Comparison of ENCODE assay signal across 1 cellular context in genomic region chr1:202553560-202554038, GRCh38.
TF ChIP-seq lines count a peak whose summit lies in the region.

No MANE protein-coding gene starts in this region.

TF ChIP-seq in K562, 482 proteins besides CTCF, POLR2A, EP300 and RAD21 (continued from another document and continues in another):
- no peak for TF ChIP-seq ZNF398 (CRISPR knock-in tag; IDR thresholded peaks at IDR 0.05)
- peak; percentile 83; the same call in 1 of the 2 replicates for TF ChIP-seq ARID3A (IDR thresholded peaks at IDR 0.05; ENCODE audit: borderline replicate concordance, low read depth, low read length)
- TF ChIP-seq SMARCA4 (IDR thresholded peaks at IDR 0.05): peak; percentile 99
- no peak for TF ChIP-seq SP2 (IDR thresholded peaks at IDR 0.05; ENCODE audit: extremely low read depth, low read depth, low read length, poor library complexity, severe bottlenecking)
- TF ChIP-seq NFE2L1 (tag; IDR thresholded peaks at IDR 0.05; ENCODE audit: borderline replicate concordance, low read depth): no peak
- no peak for TF ChIP-seq KDM4B (IDR thresholded peaks at IDR 0.05; ENCODE audit: borderline replicate concordance in 2 of 2, low read depth in 1 of 2)
- no peak for TF ChIP-seq NFATC3 (IDR thresholded peaks at IDR 0.05)
- TF ChIP-seq NR2C1 (IDR thresholded peaks at IDR 0.05): peak; percentile 68
- peak; percentile 64; the same call in 1 of the 2 replicates for TF ChIP-seq NR2C1 (tag; IDR thresholded peaks at IDR 0.05)
- no peak for TF ChIP-seq TCF15 (CRISPR knock-in tag; IDR thresholded peaks at IDR 0.05)
- TF ChIP-seq ZNF347 (CRISPR knock-in tag; IDR thresholded peaks at IDR 0.05; ENCODE audit: low read depth): no peak
- TF ChIP-seq MTA1 (IDR thresholded peaks at IDR 0.05; ENCODE audit: borderline replicate concordance): peak; percentile 92
- TF ChIP-seq ZNF384 (IDR thresholded peaks at IDR 0.05; ENCODE audit: low read depth, low read length): no peak
- TF ChIP-seq ZNF217 (CRISPR knock-in tag; IDR thresholded peaks at IDR 0.05): no peak
- TF ChIP-seq FOXO4 (CRISPR knock-in tag; IDR thresholded peaks at IDR 0.05): no peak
- TF ChIP-seq HNRNPH1 (optimal IDR thresholded peaks at IDR 0.05; ENCODE audit: low read depth, low read length): no peak
- no peak for TF ChIP-seq ZKSCAN1 (IDR thresholded peaks at IDR 0.05; ENCODE audit: low read depth, low read length)
- TF ChIP-seq BHLHE40 (IDR thresholded peaks at IDR 0.05; ENCODE audit: low read length): 0 out of 2 replicates have a peak, but pooled peaks have one; percentile 8
- peak; percentile 86 for TF ChIP-seq LCOR (CRISPR knock-in tag; IDR thresholded peaks at IDR 0.05)
- peak; percentile 79 for TF ChIP-seq MAFF (IDR thresholded peaks at IDR 0.05; ENCODE audit: low read length)
- TF ChIP-seq ZNF121 (CRISPR knock-in tag; conservative IDR thresholded peaks at IDR 0.05): no peak
- TF ChIP-seq ZNF133 (CRISPR knock-in tag; IDR thresholded peaks at IDR 0.05): no peak
- TF ChIP-seq CREBBP (IDR thresholded peaks at IDR 0.05; ENCODE audit: low read depth, low read length): no peak
- TF ChIP-seq HMGN3 (IDR thresholded peaks at IDR 0.05; ENCODE audit: borderline replicate concordance, extremely low read depth, insufficient read length, low read depth, low read length): peak; percentile 37
- no peak for TF ChIP-seq ATF6 (CRISPR knock-in tag; IDR thresholded peaks at IDR 0.05)
- TF ChIP-seq KHSRP (IDR thresholded peaks at IDR 0.05): peak; percentile 74
- TF ChIP-seq ZNF740 (CRISPR knock-in tag; IDR thresholded peaks at IDR 0.05): no peak
- TF ChIP-seq ZNF740 (tag; IDR thresholded peaks at IDR 0.05): no peak
- TF ChIP-seq GABPB1 (CRISPR knock-in tag; IDR thresholded peaks at IDR 0.05): peak; percentile 87
- TF ChIP-seq IRF2 (CRISPR knock-in tag; IDR thresholded peaks at IDR 0.05): no peak
- TF ChIP-seq MAX (CRISPR knock-in tag; IDR thresholded peaks at IDR 0.05): no peak
- no peak for TF ChIP-seq PHB (CRISPR knock-in tag; IDR thresholded peaks at IDR 0.05)
- peak; percentile 71 for TF ChIP-seq FOSL1 (tag; conservative IDR thresholded peaks at IDR 0.05)
- no peak for TF ChIP-seq IRF9 (tag; IDR thresholded peaks at IDR 0.05)
- TF ChIP-seq HMBOX1 (IDR thresholded peaks at IDR 0.05): peak; percentile 100
- no peak for TF ChIP-seq E2F6 (IDR thresholded peaks at IDR 0.05; ENCODE audit: borderline replicate concordance in 1 of 2, extremely low read depth in 1 of 2, insufficient read depth in 1 of 2, insufficient read length in 1 of 2, low read depth in 1 of 2, low read length in 1 of 2, poor library complexity in 1 of 2, severe bottlenecking in 1 of 2)
- no peak for TF ChIP-seq KDM2B (CRISPR knock-in tag; IDR thresholded peaks at IDR 0.05)
- no peak for TF ChIP-seq CREB5 (CRISPR knock-in tag; IDR thresholded peaks at IDR 0.05)
- peak; percentile 91 for TF ChIP-seq BRD9 (IDR thresholded peaks at IDR 0.05; ENCODE audit: low read depth, partially characterized antibody)
- TF ChIP-seq ZNF175 (CRISPR knock-in tag; IDR thresholded peaks at IDR 0.05; ENCODE audit: low read depth): peak; percentile 87
- no peak for TF ChIP-seq ZNF124 (CRISPR knock-in tag; IDR thresholded peaks at IDR 0.05)
- TF ChIP-seq L3MBTL2 (IDR thresholded peaks at IDR 0.05): peak; percentile 19; the same call in 1 of the 2 replicates
- TF ChIP-seq ZNF274 (IDR thresholded peaks at IDR 0.05; ENCODE audit: borderline replicate concordance, low read depth, low read length): no peak
- TF ChIP-seq ZNF445 (CRISPR knock-in tag; IDR thresholded peaks at IDR 0.05; ENCODE audit: low read depth): no peak
- TF ChIP-seq TBP (optimal IDR thresholded peaks at IDR 0.05; ENCODE audit: low read depth, low read length): no peak
- TF ChIP-seq CBX2 (IDR thresholded peaks at IDR 0.05; ENCODE audit: insufficient read depth, low read length, poor library complexity, severe bottlenecking): no peak
- TF ChIP-seq E2F5 (CRISPR knock-in tag; IDR thresholded peaks at IDR 0.05): no peak
- no peak for TF ChIP-seq GTF3C2 (IDR thresholded peaks at IDR 0.05; ENCODE audit: borderline replicate concordance, extremely low read depth, insufficient read length)
- TF ChIP-seq ZEB2 (IDR thresholded peaks at IDR 0.05): peak; percentile 89
- TF ChIP-seq KLF6 (CRISPR knock-in tag; IDR thresholded peaks at IDR 0.05; ENCODE audit: borderline replicate concordance): peak; percentile 5; the same call in 1 of the 2 replicates
- TF ChIP-seq ZNF589 (CRISPR knock-in tag; IDR thresholded peaks at IDR 0.05; ENCODE audit: low read depth): peak; percentile 59; the same call in 1 of the 2 replicates
- TF ChIP-seq PHB2 (IDR thresholded peaks at IDR 0.05; ENCODE audit: low read depth): peak; percentile 56; the same call in 1 of the 2 replicates
